ENCODE assay signal across 23 cellular contexts in genomic region chr12:104079024-104079423, GRCh38. TPM values are rescaled to one million over a fixed set of nuclear protein-coding genes. Genes with fewer than 3 reads are reported as not detected.
"Had no signal": no experiment of that assay in that cellular context is flagged by ENCODE, and none has a peak within 500 bp of the region (broad histone marks: within the 10 kb centered on the region; RNA-seq: fewer than 3 reads in every experiment).

No MANE protein-coding gene starts in this region.

- H3K36me3 ChIP-seq: ovary had no signal

- DNase-seq: head of caudate nucleus; islet precursor cell; mesendoderm; naive thymus-derived CD4-positive, alpha-beta T cell; ovary; right cardiac atrium; stimulated activated CD4-positive, alpha-beta T cell treated with anti-CD3 and anti-CD28 coated beads, Interleukin-12 subunit alpha, Interleukin-12 subunit beta, amount 100 ng/mL, for 4 hours; stimulated activated CD4-positive, alpha-beta T cell treated with anti-CD3 and anti-CD28 coated beads, Interleukin-15, amount 100 ng/mL, for 24 hours; stimulated activated CD4-positive, alpha-beta T cell treated with anti-CD3 and anti-CD28 coated beads, Interleukin-2, amount 100 ng/mL, for 24 hours; stimulated activated CD4-positive, alpha-beta T cell treated with anti-CD3 and anti-CD28 coated beads, Interleukin-4, amount 100 ng/mL, for 1 hour; stimulated activated naive B cell treated with anti-CD40 and anti-IgM and Interleukin-4, amounts not matched to agents 10 μg/mL and 1 μg/mL and 100 μg/mL, for 72 hours; tibial artery; trophoblast cell; upper lobe of right lung had no signal

- H3K27ac ChIP-seq: hepatocyte, ovary, skin epidermis, suprapubic skin, thoracic aorta, tibial artery, upper lobe of right lung had no signal

- H3K4me1 ChIP-seq: upper lobe of right lung had no signal

- H3K9me3 ChIP-seq: ovary, suprapubic skin, thoracic aorta, tibial artery, upper lobe of right lung had no signal

- ATAC-seq: left lobe of liver; naive thymus-derived CD4-positive, alpha-beta T cell; natural killer cell treated with Interleukin-12 subunit alpha and Interleukin-12 subunit beta and Interleukin-15 and Interleukin-18, amount 100 ng/mL, for 72 hours; sciatic nerve; stimulated activated naive B cell treated with anti-CD40 and anti-IgM and Interleukin-4, amounts not matched to agents 10 μg/mL and 1 μg/mL and 100 μg/mL, for 72 hours; upper lobe of right lung had no signal

- H3K4me3 ChIP-seq: hepatocyte, lung, ovary, skin epidermis, suprapubic skin, thoracic aorta, tibial artery, upper lobe of right lung had no signal

- H3K27me3 ChIP-seq: hepatocyte, ovary, suprapubic skin, tibial artery, upper lobe of right lung had no signal

RNA-seq across cellular contexts. Expression of gene GLT8D2, which starts 29.0 kb away (rescaled TPM):
- total RNA-seq: mononuclear cell had no signal
